ENCODE assay signal across 1 cellular context in genomic region chr2:42102606-42103450, GRCh38.
TF ChIP-seq lines count a peak whose summit lies in the region.

No MANE protein-coding gene starts in this region.

TF ChIP-seq in GM12878, 131 proteins besides CTCF, POLR2A, EP300 and RAD21 (continued from another document):
- TF ChIP-seq, protein P1, sequence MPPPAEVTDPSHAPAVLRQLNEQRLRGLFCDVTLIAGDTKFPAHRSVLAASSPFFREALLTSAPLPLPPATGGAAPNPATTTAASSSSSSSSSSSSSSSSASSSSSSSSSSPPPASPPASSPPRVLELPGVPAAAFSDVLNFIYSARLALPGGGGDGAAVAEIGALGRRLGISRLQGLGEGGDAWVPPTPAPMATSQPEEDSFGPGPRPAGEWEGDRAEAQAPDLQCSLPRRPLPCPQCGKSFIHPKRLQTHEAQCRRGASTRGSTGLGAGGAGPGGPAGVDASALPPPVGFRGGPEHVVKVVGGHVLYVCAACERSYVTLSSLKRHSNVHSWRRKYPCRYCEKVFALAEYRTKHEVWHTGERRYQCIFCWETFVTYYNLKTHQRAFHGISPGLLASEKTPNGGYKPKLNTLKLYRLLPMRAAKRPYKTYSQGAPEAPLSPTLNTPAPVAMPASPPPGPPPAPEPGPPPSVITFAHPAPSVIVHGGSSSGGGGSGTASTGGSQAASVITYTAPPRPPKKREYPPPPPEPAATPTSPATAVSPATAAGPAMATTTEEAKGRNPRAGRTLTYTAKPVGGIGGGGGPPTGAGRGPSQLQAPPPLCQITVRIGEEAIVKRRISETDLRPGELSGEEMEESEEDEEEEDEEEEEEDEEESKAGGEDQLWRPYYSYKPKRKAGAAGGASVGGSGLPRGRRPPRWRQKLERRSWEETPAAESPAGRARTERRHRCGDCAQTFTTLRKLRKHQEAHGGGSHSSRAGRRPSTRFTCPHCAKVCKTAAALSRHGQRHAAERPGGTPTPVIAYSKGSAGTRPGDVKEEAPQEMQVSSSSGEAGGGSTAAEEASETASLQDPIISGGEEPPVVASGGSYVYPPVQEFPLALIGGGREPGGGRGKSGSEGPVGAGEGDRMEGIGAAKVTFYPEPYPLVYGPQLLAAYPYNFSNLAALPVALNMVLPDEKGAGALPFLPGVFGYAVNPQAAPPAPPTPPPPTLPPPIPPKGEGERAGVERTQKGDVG (CRISPR knock-in tag; IDR thresholded peaks at IDR 0.05) = no peak
- TF ChIP-seq MLLT1 (IDR thresholded peaks at IDR 0.05) = peak; percentile 83
